In genomic region chr12:79302171-79302841, GRCh38 we compare ENCODE assay signal across 21 cellular contexts.
"Had no signal": no experiment of that assay in that cellular context is flagged by ENCODE, and none has a peak within 500 bp of the region (broad histone marks: within the 10 kb centered on the region; RNA-seq: fewer than 3 reads in every experiment).

No MANE protein-coding gene starts in this region.

- ATAC-seq: activated CD4-positive, CD25-positive, alpha-beta regulatory T cell treated with anti-CD3 and anti-CD28 coated beads, Interleukin-2, amount 50 U/mL, for 24 hours; activated CD8-positive, alpha-beta memory T cell treated with anti-CD3 and anti-CD28 coated beads, Interleukin-2, amount 10 ng/mL, durations not matched to agents 7 days and 5 days; activated CD8-positive, alpha-beta T cell treated with anti-CD3 and anti-CD28 coated beads for 36 hours; left lobe of liver; naive thymus-derived CD8-positive, alpha-beta T cell had no signal

- DNase-seq: activated CD4-positive, alpha-beta T cell treated with anti-CD3 and anti-CD28 coated beads, Interleukin-2, amount 10 ng/mL, durations not matched to agents 7 days and 5 days; activated CD8-positive, alpha-beta memory T cell treated with anti-CD3 and anti-CD28 coated beads, Interleukin-2, amount 10 ng/mL, durations not matched to agents 7 days and 5 days; activated CD8-positive, alpha-beta T cell treated with anti-CD3 and anti-CD28 coated beads for 36 hours; activated effector memory CD4-positive, alpha-beta T cell treated with anti-CD3 and anti-CD28 coated beads, Interleukin-2, amount 50 U/mL, for 16 hours; activated naive CD4-positive, alpha-beta T cell treated with anti-CD3 and anti-CD28 coated beads, Interleukin-2, amount 50 U/mL, for 16 hours; activated T-cell treated with anti-CD3 and anti-CD28 coated beads for 4 hours; aorta; effector memory CD4-positive, alpha-beta T cell; kidney; mammary epithelial cell; naive thymus-derived CD8-positive, alpha-beta T cell; right cardiac atrium; stimulated activated CD4-positive, alpha-beta T cell treated with anti-CD3 and anti-CD28 coated beads, Interleukin-4, amount 100 ng/mL, for 24 hours; stimulated activated naive CD4-positive, alpha-beta T cell treated with Interleukin-2 at 50 U/mL for 16 hours had no signal

- H3K4me1 Mint-ChIP-seq: activated CD4-positive, alpha-beta T cell treated with anti-CD3 and anti-CD28 coated beads, Interleukin-2, amount 10 ng/mL, durations not matched to agents 7 days and 5 days; activated CD8-positive, alpha-beta memory T cell treated with anti-CD3 and anti-CD28 coated beads, Interleukin-2, amount 10 ng/mL, durations not matched to agents 7 days and 5 days; mesothelial cell of epicardium; naive thymus-derived CD8-positive, alpha-beta T cell had no signal

- H3K27me3 Mint-ChIP-seq: activated CD4-positive, alpha-beta T cell treated with anti-CD3 and anti-CD28 coated beads, Interleukin-2, amount 10 ng/mL, durations not matched to agents 7 days and 5 days; activated CD8-positive, alpha-beta memory T cell treated with anti-CD3 and anti-CD28 coated beads, Interleukin-2, amount 10 ng/mL, durations not matched to agents 7 days and 5 days; activated CD8-positive, alpha-beta T cell treated with anti-CD3 and anti-CD28 coated beads for 36 hours; brain; naive thymus-derived CD8-positive, alpha-beta T cell had no signal

- H3K36me3 ChIP-seq: esophagus muscularis mucosa had no signal

- H3K4me3 Mint-ChIP-seq: activated CD4-positive, alpha-beta T cell treated with anti-CD3 and anti-CD28 coated beads, Interleukin-2, amount 10 ng/mL, durations not matched to agents 7 days and 5 days; activated CD8-positive, alpha-beta memory T cell treated with anti-CD3 and anti-CD28 coated beads, Interleukin-2, amount 10 ng/mL, durations not matched to agents 7 days and 5 days; activated CD8-positive, alpha-beta T cell treated with anti-CD3 and anti-CD28 coated beads for 36 hours; brain; mesothelial cell of epicardium; naive thymus-derived CD8-positive, alpha-beta T cell; T-helper 2 cell treated with Interferon-gamma antibody and Interleukin-4, amounts not matched to agents 5 μg/mL and 100 μg/mL, for 36 hours had no signal

- H3K9me3 ChIP-seq: esophagus muscularis mucosa had no signal

- H3K4me3 ChIP-seq: esophagus muscularis mucosa had no signal

- H3K36me3 Mint-ChIP-seq: activated CD8-positive, alpha-beta memory T cell treated with anti-CD3 and anti-CD28 coated beads, Interleukin-2, amount 10 ng/mL, durations not matched to agents 7 days and 5 days; naive thymus-derived CD8-positive, alpha-beta T cell had no signal

- H3K27ac Mint-ChIP-seq: activated CD4-positive, alpha-beta T cell treated with anti-CD3 and anti-CD28 coated beads, Interleukin-2, amount 10 ng/mL, durations not matched to agents 7 days and 5 days; activated CD8-positive, alpha-beta memory T cell treated with anti-CD3 and anti-CD28 coated beads, Interleukin-2, amount 10 ng/mL, durations not matched to agents 7 days and 5 days; activated CD8-positive, alpha-beta T cell treated with anti-CD3 and anti-CD28 coated beads for 36 hours; brain; mesothelial cell of epicardium; naive thymus-derived CD8-positive, alpha-beta T cell; T-helper 2 cell treated with Interferon-gamma antibody and Interleukin-4, amounts not matched to agents 5 μg/mL and 100 μg/mL, for 36 hours had no signal

- H3K4me1 ChIP-seq: esophagus muscularis mucosa had no signal

- H3K9me3 Mint-ChIP-seq: activated CD4-positive, alpha-beta T cell treated with anti-CD3 and anti-CD28 coated beads, Interleukin-2, amount 10 ng/mL, durations not matched to agents 7 days and 5 days; mesothelial cell of epicardium; T-helper 2 cell treated with Interferon-gamma antibody and Interleukin-4, amounts not matched to agents 5 μg/mL and 100 μg/mL, for 36 hours had no signal

- H3K27ac ChIP-seq: esophagus muscularis mucosa, VCaP had no signal

- H3K27me3 ChIP-seq: esophagus muscularis mucosa had no signal
